In genomic region chr17:50866950-50867855, GRCh38 we compare ENCODE assay signal across 8 cellular contexts. TPM values are rescaled to one million over a fixed set of nuclear protein-coding genes. Genes with fewer than 3 reads are reported as not detected.
DNase-seq lines count a peak whose midpoint lies in the region; ATAC-seq and TF ChIP-seq lines count a peak whose summit lies in the region.

No MANE protein-coding gene starts in this region.

- peaks cover 23 to 37% (median 36%) of the 10 kb centered on the region in 11 experiments for H4K20me1 ChIP-seq in BLaER1 treated with 17β-estradiol and CSF1 and Interleukin-3, amounts not matched to agents 10 nM and 100 nM

- H3K4me3 ChIP-seq in BLaER1 treated with 17β-estradiol and CSF1 and Interleukin-3, amounts not matched to agents 10 nM and 100 nM: peak overlapping the region; percentile 71 to 98 (median 92)
- H3K4me3 ChIP-seq in left lung: peak overlapping the region; percentile 60 to 88

- H3K4me2 ChIP-seq in BLaER1 treated with 17β-estradiol and CSF1 and Interleukin-3, amounts not matched to agents 10 nM and 100 nM: peak overlapping the region; percentile 87 to 97 (median 90)

- H3K27ac ChIP-seq in BLaER1 treated with 17β-estradiol and CSF1 and Interleukin-3, amounts not matched to agents 10 nM and 100 nM: peak overlapping the region; percentile 86 to 98 (median 94)
- peak overlapping the region; percentile 97 to 100 for H3K27ac ChIP-seq in left lung

- no peaks in the 10 kb centered on the region for H3K9me3 ChIP-seq in BLaER1 treated with 17β-estradiol and CSF1 and Interleukin-3, amounts not matched to agents 10 nM and 100 nM (replicated peaks in 1 of 11)
- H3K9me3 ChIP-seq in left lung: no peaks in the 10 kb centered on the region

- ATAC-seq in GM19395 (IDR thresholded peaks at IDR 0.05; ENCODE audit: unreplicated experiment) (peak; percentile 50), HG03571 (IDR thresholded peaks at IDR 0.05; ENCODE audit: unreplicated experiment) (peak; percentile 32), left lung (peak; percentile 75)

- peak overlapping the region; percentile 85 to 97 (median 95) for H3K9ac ChIP-seq in BLaER1 treated with 17β-estradiol and CSF1 and Interleukin-3, amounts not matched to agents 10 nM and 100 nM

- DNase-seq in NCI-H748 treated with DMSO at 0.1 percent for 48 hours (lab: John Stamatoyannopoulos, UW): peak; percentile 94
- peak; percentile 62 to 78 for DNase-seq in activated CD4-positive, alpha-beta T cell treated with anti-CD3 and anti-CD28 coated beads, Interleukin-2, amount 50 U/mL, for 24 hours (ENCODE audit: low read depth in 1 of 2, low spot score in 1 of 2)
- DNase-seq in dermis blood vessel endothelial cell: peak; percentile 97
- DNase-seq in left lung: peak; percentile 93 to 97
- peak; percentile 82 to 85 for DNase-seq in stimulated activated CD4-positive, alpha-beta T cell treated with anti-CD3 and anti-CD28 coated beads, Interleukin-2, amount 100 ng/mL, for 24 hours

- H3K36me3 ChIP-seq in BLaER1 treated with 17β-estradiol and CSF1 and Interleukin-3, amounts not matched to agents 10 nM and 100 nM: peaks cover 8 to 18% (median 14%) of the 10 kb centered on the region in 11 experiments; a peak in 20 of 22 replicates
- peaks cover 0 to 7% of the 10 kb centered on the region in 2 donors for H3K36me3 ChIP-seq in left lung

- intact Hi-C loops in left lung (cut with DNase I): loop anchor here in 1 of 2 donors (5.0 kb wide), 1 partner anchor 80 kb away; no protein-coding TSS in a partner anchor

- TF ChIP-seq CTCF in left lung (IDR thresholded peaks at IDR 0.05): no peak

- peaks cover 50 to 66% (median 58%) of the 10 kb centered on the region in 10 experiments for H3K4me1 ChIP-seq in BLaER1 treated with 17β-estradiol and CSF1 and Interleukin-3, amounts not matched to agents 10 nM and 100 nM
- peaks cover 4 to 45% of the 10 kb centered on the region in 2 donors for H3K4me1 ChIP-seq in left lung

- no peaks in the 10 kb centered on the region for H3K27me3 ChIP-seq in BLaER1 treated with 17β-estradiol and CSF1 and Interleukin-3, amounts not matched to agents 10 nM and 100 nM
- no peaks in the 10 kb centered on the region for H3K27me3 ChIP-seq in left lung

RNA-seq across cellular contexts. Expression of gene TOB1, which starts 1.0 kb away (rescaled TPM):
- 2.9 and 4.4 TPM in 2 replicates for total RNA-seq in dermis blood vessel endothelial cell
- 10 to 100 TPM; 53.4 to 81.1 TPM for total RNA-seq in left lung

RNA-seq across cellular contexts. Expression of gene WFIKKN2, which starts 31.8 kb away (rescaled TPM):
- total RNA-seq in dermis blood vessel endothelial cell (not detected in 2 replicates), left lung (not detected)

Comparison
In these comparisons a context has a peak if more than half of its experiments do, and no peak if none do; other contexts are left out.
1. Peak in every context shown above with its lines: DNase-seq, ATAC-seq, H3K4me3 ChIP-seq and H3K27ac ChIP-seq.
2. RNA of gene TOB1, which starts 1.0 kb away (total RNA-seq): 53.4 to 81.1 TPM in left lung; 2.9 to 4.4 TPM in dermis blood vessel endothelial cell; every median in the first group is over 10 times any median in the second.